In the genomic region with DNA sequence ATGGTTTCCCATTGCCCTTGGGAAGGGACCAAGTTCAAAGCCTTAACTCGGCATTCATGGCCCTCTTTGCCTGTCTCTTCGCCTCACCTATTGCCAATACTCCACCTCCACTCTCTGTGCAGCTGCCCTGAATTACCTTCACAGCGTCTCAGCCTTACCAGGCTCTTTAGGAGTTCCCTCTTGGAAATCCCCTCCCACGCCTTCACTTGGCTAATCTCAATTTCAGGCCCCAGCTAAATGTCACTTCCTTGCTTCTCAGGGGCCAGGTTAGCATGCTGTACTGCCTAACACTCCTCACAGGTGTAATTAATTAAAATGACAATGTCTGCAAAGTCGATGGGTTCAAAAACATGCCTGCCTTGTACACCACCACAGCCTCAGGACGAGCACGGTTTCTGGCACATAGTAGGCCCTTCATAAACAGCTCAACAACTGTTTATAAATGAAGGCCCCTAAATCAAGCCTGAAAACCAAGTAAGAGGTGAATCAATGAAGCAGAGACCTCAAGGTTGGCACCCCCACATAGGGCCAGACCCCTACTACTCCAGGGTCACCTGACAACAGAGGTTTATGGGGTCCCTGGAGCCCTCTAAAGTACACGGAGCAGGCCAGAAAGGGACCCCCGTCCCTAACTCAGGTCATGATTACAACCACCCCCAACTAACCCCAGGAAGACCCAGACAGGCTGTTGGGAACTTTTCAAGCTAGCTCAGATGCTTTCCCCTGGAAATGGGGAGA, we compare ENCODE assay signal across 9 cellular contexts. TPM values are rescaled to one million over a fixed set of nuclear protein-coding genes. Genes with fewer than 3 reads are reported as not detected.
DNase-seq lines count a peak whose midpoint lies in the region; ATAC-seq lines count a peak whose summit lies in the region.
"Had no signal": no experiment of that assay in that cellular context is flagged by ENCODE, and none has a peak within 500 bp of the region (broad histone marks: within the 10 kb centered on the region; RNA-seq: fewer than 3 reads in every experiment).

No MANE protein-coding gene starts in this region.

- H3K36me3 Mint-ChIP-seq in activated CD4-positive, alpha-beta T cell treated with anti-CD3 and anti-CD28 coated beads, Interleukin-2, amount 10 ng/mL, durations not matched to agents 24 days and 14 days (ENCODE audit: low read depth): peaks cover 14% of the 10 kb centered on the region
- H3K36me3 Mint-ChIP-seq in activated CD4-positive, alpha-beta memory T cell treated with anti-CD3 and anti-CD28 coated beads for 36 hours: peaks cover 2% of the 10 kb centered on the region

- no peaks in the 10 kb centered on the region for H3K27me3 ChIP-seq in iPS-15b (ENCODE audit: control insufficient read depth, insufficient read depth, low read length)

- H3K27me3 Mint-ChIP-seq in activated CD4-positive, alpha-beta T cell treated with anti-CD3 and anti-CD28 coated beads, Interleukin-2, amount 10 ng/mL, durations not matched to agents 24 days and 14 days: peaks cover 3% of the 10 kb centered on the region
- peaks cover 2% of the 10 kb centered on the region for H3K27me3 Mint-ChIP-seq in activated CD4-positive, alpha-beta memory T cell treated with anti-CD3 and anti-CD28 coated beads for 36 hours
- H3K27me3 Mint-ChIP-seq in stimulated activated naive CD8-positive, alpha-beta T cell treated with anti-CD3 and anti-CD28 coated beads, Interleukin-15, amount 100 ng/mL, for 72 hours: no peaks in the 10 kb centered on the region

- H3K27ac Mint-ChIP-seq in activated CD4-positive, alpha-beta T cell treated with anti-CD3 and anti-CD28 coated beads, Interleukin-2, amount 10 ng/mL, durations not matched to agents 24 days and 14 days: peak overlapping the region; percentile 94
- peak overlapping the region; percentile 90 for H3K27ac Mint-ChIP-seq in activated CD4-positive, alpha-beta memory T cell treated with anti-CD3 and anti-CD28 coated beads for 36 hours
- H3K27ac Mint-ChIP-seq in stimulated activated naive CD8-positive, alpha-beta T cell treated with anti-CD3 and anti-CD28 coated beads, Interleukin-15, amount 100 ng/mL, for 72 hours: peak overlapping the region; percentile 96 to 100

- H3K4me3 Mint-ChIP-seq in activated CD4-positive, alpha-beta T cell treated with anti-CD3 and anti-CD28 coated beads, Interleukin-2, amount 10 ng/mL, durations not matched to agents 24 days and 14 days: peak overlapping the region; percentile 85
- H3K4me3 Mint-ChIP-seq in activated CD4-positive, alpha-beta memory T cell treated with anti-CD3 and anti-CD28 coated beads for 36 hours: peak overlapping the region; percentile 81
- H3K4me3 Mint-ChIP-seq in stimulated activated naive CD8-positive, alpha-beta T cell treated with anti-CD3 and anti-CD28 coated beads, Interleukin-15, amount 100 ng/mL, for 72 hours: peak overlapping the region; percentile 34 to 87

- CTCF ChIA-PET in activated CD4-positive, alpha-beta memory T cell treated with anti-CD3 and anti-CD28 coated beads for 36 hours (lab: Charles Lee): interaction anchor here (1.9 to 3.9 kb wide), 3 partner anchors 11 to 106 kb away, joined by 18 to 29 read pairs (median 24); a partner anchor contains a TSS

- H3K9ac ChIP-seq in iPS-15b (ENCODE audit: low read depth, low read length): no peak overlapping the region

- peaks cover 13% of the 10 kb centered on the region for H3K9me3 Mint-ChIP-seq in activated CD4-positive, alpha-beta T cell treated with anti-CD3 and anti-CD28 coated beads, Interleukin-2, amount 10 ng/mL, durations not matched to agents 24 days and 14 days
- H3K9me3 Mint-ChIP-seq in activated CD4-positive, alpha-beta memory T cell treated with anti-CD3 and anti-CD28 coated beads for 36 hours: no peaks in the 10 kb centered on the region
- H3K9me3 Mint-ChIP-seq in stimulated activated naive CD8-positive, alpha-beta T cell treated with anti-CD3 and anti-CD28 coated beads, Interleukin-15, amount 100 ng/mL, for 72 hours: peaks cover 9 to 11% of the 10 kb centered on the region in 2 donors

- ATAC-seq in stimulated activated naive CD8-positive, alpha-beta T cell treated with anti-CD3 and anti-CD28 coated beads, Interleukin-15, amount 100 ng/mL, for 72 hours: no peak
- ATAC-seq in HG03378 (IDR thresholded peaks at IDR 0.05; ENCODE audit: unreplicated experiment): no peak

- H3K4me3 ChIP-seq in iPS-15b (ENCODE audit: low read depth, low read length): peak overlapping the region; percentile 91
- H3K4me3 ChIP-seq: lung had no signal

- DNase-seq in activated CD4-positive, alpha-beta T cell treated with anti-CD3 and anti-CD28 coated beads, Interleukin-2, amount 10 ng/mL, durations not matched to agents 24 days and 14 days: peak; percentile 73
- no peak for DNase-seq in activated CD4-positive, alpha-beta T cell treated with anti-CD3 and anti-CD28 coated beads for 1 hour
- DNase-seq in activated CD4-positive, alpha-beta memory T cell treated with anti-CD3 and anti-CD28 coated beads for 36 hours: peak; percentile 38
- peak; percentile 30 to 44 for DNase-seq in stimulated activated naive CD8-positive, alpha-beta T cell treated with anti-CD3 and anti-CD28 coated beads, Interleukin-15, amount 100 ng/mL, for 72 hours
- DNase-seq in DMS114 treated with DMSO at 0.1 percent for 48 hours (lab: John Stamatoyannopoulos, UW; ENCODE audit: unreplicated experiment): no peak
- no peak for DNase-seq in hippocampal formation (lab: John Stamatoyannopoulos, UW)

- H3K36me3 ChIP-seq in iPS-15b (ENCODE audit: control insufficient read depth, insufficient read depth, low read length): no peaks in the 10 kb centered on the region

- peaks cover 53% of the 10 kb centered on the region for H3K4me1 Mint-ChIP-seq in activated CD4-positive, alpha-beta T cell treated with anti-CD3 and anti-CD28 coated beads, Interleukin-2, amount 10 ng/mL, durations not matched to agents 24 days and 14 days
- H3K4me1 Mint-ChIP-seq in activated CD4-positive, alpha-beta memory T cell treated with anti-CD3 and anti-CD28 coated beads for 36 hours (ENCODE audit: low read depth): peaks cover 40% of the 10 kb centered on the region
- peaks cover 61% of the 10 kb centered on the region for H3K4me1 Mint-ChIP-seq in stimulated activated naive CD8-positive, alpha-beta T cell treated with anti-CD3 and anti-CD28 coated beads, Interleukin-15, amount 100 ng/mL, for 72 hours

- no peaks in the 10 kb centered on the region for H3K9me3 ChIP-seq in iPS-15b (ENCODE audit: control insufficient read depth, insufficient read depth, low read length)

- intact Hi-C loops in activated CD4-positive, alpha-beta T cell treated with anti-CD3 and anti-CD28 coated beads, Interleukin-2, amount 10 ng/mL, durations not matched to agents 24 days and 14 days (cut with micrococcal nuclease): loop anchor here (1.0 kb wide), 2 partner anchors 11 to 102 kb away; a partner anchor contains a TSS
- intact Hi-C loops in activated CD4-positive, alpha-beta memory T cell treated with anti-CD3 and anti-CD28 coated beads for 36 hours (cut with micrococcal nuclease): loop anchor here (1.0 to 10.0 kb wide), 5 partner anchors 11 to 690 kb away; a partner anchor contains a TSS

- H3K4me1 ChIP-seq in iPS-15b (ENCODE audit: control insufficient read depth, insufficient read depth, low read length): peaks cover 4% of the 10 kb centered on the region

- POLR2A ChIA-PET in activated CD4-positive, alpha-beta memory T cell treated with anti-CD3 and anti-CD28 coated beads for 36 hours (lab: Charles Lee): interaction anchor here (0.7 to 2.4 kb wide), 2 partner anchors 11 to 12 kb away, joined by 3 to 6 read pairs; a partner anchor contains a TSS

RNA-seq across cellular contexts. Expression of a gene that starts 11.2 kb away (rescaled TPM):
- 30.5 and 33.9 TPM in 2 replicates for total RNA-seq in activated CD4-positive, alpha-beta T cell treated with anti-CD3 and anti-CD28 coated beads, Interleukin-2, amount 10 ng/mL, durations not matched to agents 24 days and 14 days
- total RNA-seq in activated CD4-positive, alpha-beta memory T cell treated with anti-CD3 and anti-CD28 coated beads for 36 hours: 10 to 100 TPM; 23.0 to 24.1 TPM

RNA-seq across cellular contexts. Expression of a gene that starts 32.6 kb away (rescaled TPM):
- 0.07 TPM in 1 of 2 replicates, not detected in the other for total RNA-seq in activated CD4-positive, alpha-beta T cell treated with anti-CD3 and anti-CD28 coated beads, Interleukin-2, amount 10 ng/mL, durations not matched to agents 24 days and 14 days
- under 1 TPM; 0.10 to 0.12 TPM for total RNA-seq in activated CD4-positive, alpha-beta memory T cell treated with anti-CD3 and anti-CD28 coated beads for 36 hours

Comparison
In these comparisons a context has a peak if more than half of its experiments do, and no peak if none do; other contexts are left out.
1. DNase-seq: peak in activated CD4-positive, alpha-beta T cell treated with anti-CD3 and anti-CD28 coated beads, Interleukin-2, amount 10 ng/mL, durations not matched to agents 24 days and 14 days (single experiment), activated CD4-positive, alpha-beta memory T cell treated with anti-CD3 and anti-CD28 coated beads for 36 hours (single experiment) and stimulated activated naive CD8-positive, alpha-beta T cell treated with anti-CD3 and anti-CD28 coated beads, Interleukin-15, amount 100 ng/mL, for 72 hours (2 of 2); none in activated CD4-positive, alpha-beta T cell treated with anti-CD3 and anti-CD28 coated beads for 1 hour (single experiment), DMS114 treated with DMSO at 0.1 percent for 48 hours (single experiment) and hippocampal formation (0 of 2).
2. Peak in every context shown above with its lines, with median percentiles within 50 percentile points of each other: H3K27ac Mint-ChIP-seq and H3K4me3 Mint-ChIP-seq.